ENCODE assay signal across 32 cellular contexts in genomic region chr1:46537651-46538050, GRCh38. TPM values are rescaled to one million over a fixed set of nuclear protein-coding genes. Genes with fewer than 3 reads are reported as not detected.
"Had no signal": no experiment of that assay in that cellular context is flagged by ENCODE, and none has a peak within 500 bp of the region (broad histone marks: within the 10 kb centered on the region; RNA-seq: fewer than 3 reads in every experiment).

No MANE protein-coding gene starts in this region.

- FAIRE-seq: urothelium cell line had no signal

- DNase-seq: stimulated activated CD4-positive, alpha-beta T cell treated with anti-CD3 and anti-CD28 coated beads, Interleukin-2, amount 100 ng/mL, for 24 hours; stimulated activated CD4-positive, alpha-beta T cell treated with anti-CD3 and anti-CD28 coated beads, Interleukin-2, amount 100 ng/mL, for 48 hours; stimulated activated CD4-positive, alpha-beta T cell treated with anti-CD3 and anti-CD28 coated beads, Interleukin-4, amount 100 ng/mL, for 1 hour; stimulated activated CD4-positive, alpha-beta T cell treated with anti-CD3 and anti-CD28 coated beads, Interleukin-4, amount 100 ng/mL, for 24 hours; stimulated activated CD4-positive, alpha-beta T cell treated with anti-CD3 and anti-CD28 coated beads, Interleukin-4, amount 100 ng/mL, for 4 hours; stimulated activated CD8-positive, alpha-beta memory T cell treated with anti-CD3 and anti-CD28 coated beads, Interleukin-4, amount 100 ng/mL, for 48 hours; stimulated activated naive B cell treated with anti-CD40 and anti-IgM and Interleukin-4, amounts not matched to agents 10 μg/mL and 1 μg/mL and 100 μg/mL, for 72 hours; stimulated activated naive CD4-positive, alpha-beta T cell; stimulated activated naive CD4-positive, alpha-beta T cell treated with Interleukin-2 at 50 U/mL for 16 hours; stimulated activated naive CD8-positive, alpha-beta T cell treated with anti-CD3 and anti-CD28 coated beads, Interleukin-15, amount 100 ng/mL, for 72 hours; stimulated activated naive CD8-positive, alpha-beta T cell treated with anti-CD3 and anti-CD28 coated beads, Interleukin-15, Interleukin-2, amounts not matched to agents 100 U/mL and 50 U/mL, for 24 hours; stomach; substantia nigra; testis; thyroid gland; tibial artery; trophoblast cell; upper lobe of left lung; upper lobe of right lung; uterus had no signal

- ATAC-seq: stimulated activated memory B cell treated with anti-CD40 and anti-IgM and Interleukin-4, amounts not matched to agents 10 μg/mL and 1 μg/mL and 100 μg/mL, for 72 hours; stimulated activated naive B cell treated with anti-CD40 and anti-IgM and Interleukin-4, amounts not matched to agents 10 μg/mL and 1 μg/mL and 100 μg/mL, for 72 hours; stimulated activated naive CD8-positive, alpha-beta T cell treated with anti-CD3 and anti-CD28 coated beads, Interleukin-15, amount 100 ng/mL, for 72 hours; stimulated activated naive CD8-positive, alpha-beta T cell treated with anti-CD3 and anti-CD28 coated beads, Interleukin-15, Interleukin-2, amounts not matched to agents 100 U/mL and 50 U/mL, for 24 hours; upper lobe of right lung had no signal

- H3K9me3 Mint-ChIP-seq: stimulated activated naive CD8-positive, alpha-beta T cell treated with anti-CD3 and anti-CD28 coated beads, Interleukin-15, amount 100 ng/mL, for 72 hours; stimulated activated naive CD8-positive, alpha-beta T cell treated with anti-CD3 and anti-CD28 coated beads, Interleukin-15, Interleukin-2, amounts not matched to agents 100 ng/mL and 50 ng/mL, for 24 hours had no signal

- H3K27me3 ChIP-seq: testis, thyroid gland, uterus, vagina had no signal

- H3K36me3 Mint-ChIP-seq: stimulated activated memory B cell treated with anti-CD40 and anti-IgM and Interleukin-4, amounts not matched to agents 10 μg/mL and 1 μg/mL and 100 μg/mL, for 72 hours; stimulated activated naive B cell treated with anti-CD40 and anti-IgM and Interleukin-4, amounts not matched to agents 10 μg/mL and 1 μg/mL and 100 μg/mL, for 72 hours; type B pancreatic cell had no signal

- H3K27ac Mint-ChIP-seq: stimulated activated memory B cell treated with anti-CD40 and anti-IgM and Interleukin-4, amounts not matched to agents 10 μg/mL and 1 μg/mL and 100 μg/mL, for 72 hours; stimulated activated naive B cell treated with anti-CD40 and anti-IgM and Interleukin-4, amounts not matched to agents 10 μg/mL and 1 μg/mL and 100 μg/mL, for 72 hours; stimulated activated naive CD8-positive, alpha-beta T cell treated with anti-CD3 and anti-CD28 coated beads, Interleukin-15, amount 100 ng/mL, for 72 hours; stimulated activated naive CD8-positive, alpha-beta T cell treated with anti-CD3 and anti-CD28 coated beads, Interleukin-15, Interleukin-2, amounts not matched to agents 100 ng/mL and 50 ng/mL, for 24 hours; type B pancreatic cell had no signal

- H3K36me3 ChIP-seq: stomach, suprapubic skin, thoracic aorta, thyroid gland, tibial artery, tibial nerve, upper lobe of left lung, upper lobe of right lung, uterus, vagina had no signal

- H3K9me3 ChIP-seq: stomach, suprapubic skin, testis, thoracic aorta, thyroid gland, tibial artery, tibial nerve, upper lobe of left lung, upper lobe of right lung, uterus, vagina had no signal

- H3K4me3 Mint-ChIP-seq: stimulated activated memory B cell treated with anti-CD40 and anti-IgM and Interleukin-4, amounts not matched to agents 10 μg/mL and 1 μg/mL and 100 μg/mL, for 72 hours; stimulated activated naive B cell treated with anti-CD40 and anti-IgM and Interleukin-4, amounts not matched to agents 10 μg/mL and 1 μg/mL and 100 μg/mL, for 72 hours; stimulated activated naive CD8-positive, alpha-beta T cell treated with anti-CD3 and anti-CD28 coated beads, Interleukin-15, amount 100 ng/mL, for 72 hours; stimulated activated naive CD8-positive, alpha-beta T cell treated with anti-CD3 and anti-CD28 coated beads, Interleukin-15, Interleukin-2, amounts not matched to agents 100 ng/mL and 50 ng/mL, for 24 hours; type B pancreatic cell had no signal

- H3K4me3 ChIP-seq: stomach, suprapubic skin, testis, thoracic aorta, thyroid gland, tibial artery, tibial nerve, upper lobe of left lung, upper lobe of right lung, uterus, vagina had no signal

- H3K4me1 ChIP-seq: testis, upper lobe of right lung, uterus had no signal

- H3K27ac ChIP-seq: stomach, suprapubic skin, testis, thoracic aorta, thyroid gland, tibial artery, tibial nerve, upper lobe of left lung, upper lobe of right lung, uterus, vagina had no signal

RNA-seq across cellular contexts. Expression of gene KNCN, which starts 13.8 kb away (rescaled TPM):
- total RNA-seq: stomach, subcutaneous adipose tissue, suprapubic skin, temporal lobe, thoracic aorta, thyroid gland, tibial nerve, upper lobe of left lung, upper lobe of right lung, ureter, urinary bladder, uterus, vagina had no signal
- polyA plus RNA-seq: stomach, urinary bladder had no signal

RNA-seq across cellular contexts. Expression of gene DMBX1, which starts 48.0 kb away (rescaled TPM):
- total RNA-seq: stomach, subcutaneous adipose tissue, temporal lobe, thoracic aorta, thyroid gland, tibial nerve, upper lobe of left lung, upper lobe of right lung, ureter, urinary bladder had no signal
- polyA plus RNA-seq: stomach, urinary bladder had no signal
